12 cellular contexts compared by ENCODE assay signal in the genomic region with DNA sequence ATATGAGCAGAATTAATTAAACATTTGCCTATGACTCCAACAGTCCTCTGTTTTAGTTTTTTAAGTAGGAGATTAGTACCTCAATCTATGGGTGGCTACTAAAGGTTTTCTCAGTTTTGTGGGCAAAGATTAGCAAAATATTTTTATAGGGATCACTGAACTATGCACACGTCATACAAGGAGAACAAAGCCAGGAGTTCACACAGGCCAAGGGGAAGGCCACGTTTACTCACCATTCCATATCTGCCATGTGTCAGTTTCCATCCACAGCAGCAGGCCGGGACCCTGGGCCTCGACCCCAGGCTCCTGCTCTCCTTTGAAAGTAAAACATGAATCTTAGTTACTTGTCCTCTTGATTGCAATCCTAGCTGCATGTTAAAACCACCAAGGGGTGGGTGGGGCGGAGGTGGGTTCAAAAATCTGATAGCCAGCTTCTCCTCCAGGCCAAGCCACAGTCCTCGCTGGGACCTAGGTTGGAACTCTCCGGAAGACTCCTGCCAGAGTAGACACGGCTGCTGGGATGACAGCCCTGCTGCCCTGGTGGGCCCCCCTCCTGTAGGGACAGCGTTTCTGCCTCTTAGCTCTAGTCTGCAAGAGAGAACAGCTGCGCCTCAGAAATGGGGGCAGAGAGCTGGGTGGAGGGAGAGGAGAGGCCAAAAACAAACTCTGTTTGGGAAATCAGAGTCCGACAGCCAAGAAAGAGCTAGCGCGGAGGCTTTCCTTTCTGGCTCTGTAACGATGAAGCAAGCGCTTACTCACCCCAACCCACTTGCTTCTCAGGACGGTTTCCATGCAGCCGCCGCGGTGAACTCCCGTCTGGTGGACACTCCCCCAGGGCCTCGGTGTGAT. TPM values are rescaled to one million over a fixed set of nuclear protein-coding genes. Genes with fewer than 3 reads are reported as not detected.
DNase-seq lines count a peak whose midpoint lies in the region; ATAC-seq, FAIRE-seq and TF ChIP-seq lines count a peak whose summit lies in the region.
"Had no signal": no experiment of that assay in that cellular context is flagged by ENCODE, and none has a peak within 500 bp of the region (broad histone marks: within the 10 kb centered on the region; RNA-seq: fewer than 3 reads in every experiment).

No MANE protein-coding gene starts in this region.

- H3K9me3 ChIP-seq in heart left ventricle (no peaks in the 10 kb centered on the region), WERI-Rb-1 (ENCODE audit: severe bottlenecking) (no peaks in the 10 kb centered on the region)

- H3K9me3 Mint-ChIP-seq in stimulated activated naive CD8-positive, alpha-beta T cell treated with anti-CD3 and anti-CD28 coated beads, Interleukin-15, Interleukin-2, amounts not matched to agents 100 ng/mL and 50 ng/mL, for 24 hours: no peaks in the 10 kb centered on the region
- H3K9me3 Mint-ChIP-seq in stimulated activated naive CD8-positive, alpha-beta T cell treated with anti-CD3 and anti-CD28 coated beads, Interleukin-15, amount 100 ng/mL, for 72 hours: no peaks in the 10 kb centered on the region

- H3K36me3 Mint-ChIP-seq in stimulated activated naive CD8-positive, alpha-beta T cell treated with anti-CD3 and anti-CD28 coated beads, Interleukin-15, Interleukin-2, amounts not matched to agents 100 ng/mL and 50 ng/mL, for 24 hours (ENCODE audit: low read depth): peaks cover 84% of the 10 kb centered on the region

- H3K4me1 Mint-ChIP-seq in stimulated activated naive CD8-positive, alpha-beta T cell treated with anti-CD3 and anti-CD28 coated beads, Interleukin-15, Interleukin-2, amounts not matched to agents 100 ng/mL and 50 ng/mL, for 24 hours (ENCODE audit: low read depth): no peaks in the 10 kb centered on the region
- no peaks in the 10 kb centered on the region for H3K4me1 Mint-ChIP-seq in stimulated activated naive CD8-positive, alpha-beta T cell treated with anti-CD3 and anti-CD28 coated beads, Interleukin-15, amount 100 ng/mL, for 72 hours

- no peak overlapping the region for H3K4me3 Mint-ChIP-seq in stimulated activated naive CD8-positive, alpha-beta T cell treated with anti-CD3 and anti-CD28 coated beads, Interleukin-15, Interleukin-2, amounts not matched to agents 100 ng/mL and 50 ng/mL, for 24 hours
- H3K4me3 Mint-ChIP-seq in stimulated activated naive CD8-positive, alpha-beta T cell treated with anti-CD3 and anti-CD28 coated beads, Interleukin-15, amount 100 ng/mL, for 72 hours: no peak overlapping the region

- peak overlapping the region; percentile 12 for H3K27ac Mint-ChIP-seq in stimulated activated naive CD8-positive, alpha-beta T cell treated with anti-CD3 and anti-CD28 coated beads, Interleukin-15, Interleukin-2, amounts not matched to agents 100 ng/mL and 50 ng/mL, for 24 hours
- no peak overlapping the region for H3K27ac Mint-ChIP-seq in stimulated activated naive CD8-positive, alpha-beta T cell treated with anti-CD3 and anti-CD28 coated beads, Interleukin-15, amount 100 ng/mL, for 72 hours

- no peak for FAIRE-seq in GM12892 (lab: Jason Lieb, UNC)

- no peak for DNase-seq in stimulated activated naive CD8-positive, alpha-beta T cell treated with anti-CD3 and anti-CD28 coated beads, Interleukin-15, amount 100 ng/mL, for 72 hours
- DNase-seq in heart left ventricle: peak; percentile 59 to 84 (median 80)
- peak; percentile 37 for DNase-seq in pons (ENCODE audit: low spot score)
- no peak for DNase-seq in GM12892 (ENCODE audit: insufficient read length)
- no peak for DNase-seq in kidney glomerular epithelial cell (lab: John Stamatoyannopoulos, UW)
- no peak for DNase-seq in WERI-Rb-1
- DNase-seq: activated T-cell treated with anti-CD3 and anti-CD28 coated beads, Interleukin-2, amount 50 U/mL, for 1 hour; GDM1; Karpas-422 had no signal

- no peak for ATAC-seq in stimulated activated naive CD8-positive, alpha-beta T cell treated with anti-CD3 and anti-CD28 coated beads, Interleukin-15, amount 100 ng/mL, for 72 hours
- peak; percentile 59 to 83 (median 78) for ATAC-seq in heart left ventricle
- no peak for ATAC-seq in HG03025 (IDR thresholded peaks at IDR 0.05; ENCODE audit: low FRiP score, unreplicated experiment)

- TF ChIP-seq POLR2A in heart left ventricle (IDR thresholded peaks at IDR 0.05): no peak
- no peak for TF ChIP-seq POLR2A in GM12892 (IDR thresholded peaks at IDR 0.05; ENCODE audit: low read depth, low read length)

- intact Hi-C loops in heart left ventricle (cut with DNase I): loop anchor here in 1 of 10 donors (10.0 kb wide), 1 partner anchor 212 kb away; no protein-coding TSS in a partner anchor

- peak overlapping the region in 10 of 12 donors; percentile 17 to 70 (median 52) for H3K27ac ChIP-seq in heart left ventricle
- no peak overlapping the region for H3K27ac ChIP-seq in WERI-Rb-1

- peaks cover 0 to 100% (median 93%) of the 10 kb centered on the region in 9 donors for H3K36me3 ChIP-seq in heart left ventricle
- H3K36me3 ChIP-seq in WERI-Rb-1: peaks cover 68% of the 10 kb centered on the region

- H3K27me3 ChIP-seq in heart left ventricle: no peaks in the 10 kb centered on the region
- H3K27me3 ChIP-seq in WERI-Rb-1 (ENCODE audit: insufficient read depth, low read depth, severe bottlenecking): no peaks in the 10 kb centered on the region

- no peak overlapping the region for H3K4me3 ChIP-seq in heart left ventricle
- no peak overlapping the region for H3K4me3 ChIP-seq in WERI-Rb-1 (ENCODE audit: low read depth, low read length)
- H3K4me3 ChIP-seq: coronary artery had no signal

- no peaks in the 10 kb centered on the region for H3K27me3 Mint-ChIP-seq in stimulated activated naive CD8-positive, alpha-beta T cell treated with anti-CD3 and anti-CD28 coated beads, Interleukin-15, Interleukin-2, amounts not matched to agents 100 ng/mL and 50 ng/mL, for 24 hours
- no peaks in the 10 kb centered on the region for H3K27me3 Mint-ChIP-seq in stimulated activated naive CD8-positive, alpha-beta T cell treated with anti-CD3 and anti-CD28 coated beads, Interleukin-15, amount 100 ng/mL, for 72 hours

- TF ChIP-seq CTCF in heart left ventricle (IDR thresholded peaks at IDR 0.05) (no peak), WERI-Rb-1 (IDR thresholded peaks at IDR 0.05; ENCODE audit: low read depth, low read length) (no peak)

- H3K4me1 ChIP-seq in heart left ventricle: peaks cover 0 to 38% (median 17%) of the 10 kb centered on the region in 12 donors

- WGBS in heart left ventricle, 4 donors: 61 to 72% (median 71%) methylated on average over 19 to 21 of the region's 21 CpGs

RNA-seq across cellular contexts. Expression of a gene that starts 35.6 kb away (rescaled TPM):
- total RNA-seq in heart left ventricle: 100 to 1,000 TPM in 3 of 9 donors, 10 to 100 TPM in 6; 65.8 to 128 (median 93.0) TPM
- 10 to 100 TPM; 68.0 to 73.8 TPM for polyA plus RNA-seq in heart left ventricle
- polyA plus RNA-seq in GM12892 (2012; ENCODE audit: missing spikeins): 39.6 TPM

Comparison
In these comparisons a context has a peak if more than half of its experiments do, and no peak if none do; other contexts are left out.
1. ATAC-seq: peak in heart left ventricle (4 of 4); none in stimulated activated naive CD8-positive, alpha-beta T cell treated with anti-CD3 and anti-CD28 coated beads, Interleukin-15, amount 100 ng/mL, for 72 hours (single experiment) and HG03025 (single experiment).
2. DNase-seq: peak in heart left ventricle (5 of 5) and pons (single experiment); none in stimulated activated naive CD8-positive, alpha-beta T cell treated with anti-CD3 and anti-CD28 coated beads, Interleukin-15, amount 100 ng/mL, for 72 hours (0 of 2), GM12892 (single experiment), kidney glomerular epithelial cell (single experiment) and WERI-Rb-1 (single experiment).